ENCODE assay signal across 8 cellular contexts in the genomic region with DNA sequence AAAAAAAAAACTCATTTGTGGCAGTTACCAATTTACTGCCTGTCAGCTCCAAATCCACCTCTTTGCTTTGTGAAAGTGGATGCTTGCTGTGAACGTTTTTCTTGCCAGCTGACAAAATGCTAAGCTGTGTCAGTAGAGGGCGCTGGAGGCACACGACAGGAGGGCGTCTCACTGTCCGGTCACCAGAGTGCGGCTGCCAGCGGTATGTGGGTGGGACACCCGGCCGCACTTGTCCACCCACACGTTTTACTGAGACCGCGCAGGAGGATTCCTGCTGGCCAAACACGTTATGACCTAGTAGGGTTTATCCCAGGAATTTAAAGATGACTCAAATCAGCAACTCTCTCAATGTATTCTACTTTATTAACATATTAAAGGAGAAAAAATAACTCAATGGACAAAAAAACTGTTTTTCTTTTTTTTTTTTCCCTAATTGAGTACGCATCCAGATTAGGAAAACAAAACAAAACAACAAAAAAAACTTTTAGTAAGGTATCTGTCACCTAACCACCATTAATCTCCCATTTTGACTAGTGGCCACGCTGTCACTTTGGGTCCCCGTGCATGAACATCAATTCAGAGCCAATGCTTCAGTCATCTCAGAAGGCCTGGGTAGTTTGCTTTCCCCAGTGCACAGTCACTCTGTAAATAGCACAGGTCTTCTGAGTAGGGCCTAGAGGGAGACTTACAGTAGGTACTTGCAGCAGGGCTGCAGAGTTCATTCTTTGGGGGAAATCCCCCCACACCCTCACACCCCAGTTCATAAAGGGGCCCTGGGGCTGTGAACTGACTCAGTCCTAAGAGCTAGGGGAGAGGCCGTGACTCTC. TPM values are rescaled to one million over a fixed set of nuclear protein-coding genes. Genes with fewer than 3 reads are reported as not detected.
DNase-seq lines count a peak whose midpoint lies in the region; ATAC-seq, FAIRE-seq and TF ChIP-seq lines count a peak whose summit lies in the region.

No MANE protein-coding gene starts in this region.

- TF ChIP-seq POLR2A in GM12892 (IDR thresholded peaks at IDR 0.05; ENCODE audit: low read depth, low read length), result no peak

- DNase-seq in GM12892 (ENCODE audit: insufficient read length) (peak; percentile 38), NCI-H1092 treated with DMSO at 0.1 percent for 48 hours (lab: John Stamatoyannopoulos, UW) (peak; percentile 53), T follicular helper cell (ENCODE audit: low read depth) (peak; percentile 59), cardiac septum (ENCODE audit: low spot score) (peak; percentile 90), renal cortical epithelial cell (ENCODE audit: low read depth) (peak; percentile 90), mesenteric fat pad (ENCODE audit: low spot score) (no peak)
- DNase-seq in activated naive CD8-positive, alpha-beta T cell treated with anti-CD3 and anti-CD28 coated beads, Interleukin-2, amount 50 U/mL, for 16 hours (ENCODE audit: low read depth, low spot score), result peak; percentile 44

- intact Hi-C loops in cardiac septum (cut with DNase I), result loop anchor here (1.0 to 2.0 kb wide), 2 partner anchors 36 to 43 kb away; no protein-coding TSS in a partner anchor

- peak; percentile 82 for ATAC-seq in HG02642 (IDR thresholded peaks at IDR 0.05; ENCODE audit: poor library complexity, unreplicated experiment)

- FAIRE-seq in GM12892 (lab: Jason Lieb, UNC), result peak; percentile 58

RNA-seq across cellular contexts. Expression of a gene that starts 43.8 kb away (rescaled TPM):
- 6,724 TPM for polyA plus RNA-seq in GM12892 (2012; ENCODE audit: missing spikeins)
- total RNA-seq in cardiac septum (563 TPM), renal cortical epithelial cell (422 and 791 TPM in 2 replicates), mesenteric fat pad (680 TPM)

RNA-seq across cellular contexts. Expression of a gene that starts 53.8 kb away (rescaled TPM):
- polyA plus RNA-seq in GM12892 (2012; ENCODE audit: missing spikeins), result 0.98 TPM
- total RNA-seq in cardiac septum, result 10.1 TPM
- 5.2 and 18.2 TPM in 2 replicates for total RNA-seq in renal cortical epithelial cell
- 4.4 TPM for total RNA-seq in mesenteric fat pad
